In genomic region chr10:95290801-95291633, GRCh38 we compare ENCODE assay signal across 8 cellular contexts. TPM values are rescaled to one million over a fixed set of nuclear protein-coding genes. Genes with fewer than 3 reads are reported as not detected.
A peak's percentile ranks its signal among the peaks of the same experiment; 100 is the strongest.
DNase-seq lines count a peak whose midpoint lies in the region; ATAC-seq lines count a peak whose summit lies in the region.

A gene with protein sequence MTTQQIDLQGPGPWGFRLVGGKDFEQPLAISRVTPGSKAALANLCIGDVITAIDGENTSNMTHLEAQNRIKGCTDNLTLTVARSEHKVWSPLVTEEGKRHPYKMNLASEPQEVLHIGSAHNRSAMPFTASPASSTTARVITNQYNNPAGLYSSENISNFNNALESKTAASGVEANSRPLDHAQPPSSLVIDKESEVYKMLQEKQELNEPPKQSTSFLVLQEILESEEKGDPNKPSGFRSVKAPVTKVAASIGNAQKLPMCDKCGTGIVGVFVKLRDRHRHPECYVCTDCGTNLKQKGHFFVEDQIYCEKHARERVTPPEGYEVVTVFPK (minus strand): TSS chr10:95291003. CDS start chr10:95290915, 88 bp downstream.

- ATAC-seq in CD4-positive, CD25-positive, alpha-beta regulatory T cell (ENCODE audit: low read depth in 2 of 2): peak; percentile 57 to 58
- ATAC-seq in GM19035 (IDR thresholded peaks at IDR 0.05; ENCODE audit: unreplicated experiment) (peak; percentile 43), HG03108 (IDR thresholded peaks at IDR 0.05; ENCODE audit: unreplicated experiment) (peak; percentile 27), Right ventricle myocardium superior (ENCODE audit: poor library complexity) (peak; percentile 85)

- peaks cover 61% of the 10 kb centered on the region for H3K27me3 Mint-ChIP-seq in CD4-positive, CD25-positive, alpha-beta regulatory T cell

- peak within 1 kb of the TSS; percentile 98 for H2BK5ac ChIP-seq in trophoblast cell (ENCODE audit: low read depth, low read length, poor library complexity)

- H3K4me2 ChIP-seq in trophoblast cell (ENCODE audit: low read length): peak within 1 kb of the TSS; percentile 90

- H3K27ac Mint-ChIP-seq in CD4-positive, CD25-positive, alpha-beta regulatory T cell: peak within 1 kb of the TSS in 1 of 3 donors; percentile 48

- H3K23ac ChIP-seq in trophoblast cell (ENCODE audit: low read length): no peak within 1 kb of the TSS

- intact Hi-C loops in Right ventricle myocardium superior (cut with DNase I): loop anchor here (5.0 kb wide), 1 partner anchor 44 kb away; no protein-coding TSS in a partner anchor

- peaks cover 15% of the 10 kb centered on the region for H3K4me1 ChIP-seq in CD4-positive, CD25-positive, alpha-beta regulatory T cell (ENCODE audit: control insufficient read depth, insufficient read depth, low read length, poor library complexity, severe bottlenecking)
- H3K4me1 ChIP-seq in trophoblast cell (ENCODE audit: control insufficient read depth in 1 of 2, insufficient read depth in 2 of 2, low read length in 2 of 2): peaks cover 26 to 32% of the 10 kb centered on the region in 2 experiments

- peak within 1 kb of the TSS; percentile 95 for H3K9ac ChIP-seq in trophoblast cell (ENCODE audit: low read length)

- H3K79me1 ChIP-seq in trophoblast cell (ENCODE audit: low read length): peaks cover 33% of the 10 kb centered on the region

- peaks cover 18% of the 10 kb centered on the region for H3K79me2 ChIP-seq in trophoblast cell (ENCODE audit: control insufficient read depth, insufficient read depth, low read length, poor library complexity)

- H3K18ac ChIP-seq in trophoblast cell (ENCODE audit: low read length): peak within 1 kb of the TSS; percentile 100

- H3K4ac ChIP-seq in trophoblast cell (ENCODE audit: low read depth, low read length): peak within 1 kb of the TSS; percentile 100

- H3K14ac ChIP-seq in trophoblast cell (ENCODE audit: low read length): peak within 1 kb of the TSS; percentile 100

- H3K4me1 Mint-ChIP-seq in CD4-positive, CD25-positive, alpha-beta regulatory T cell: peaks cover 0 to 34% (median 6%) of the 10 kb centered on the region in 4 donors

- peak within 1 kb of the TSS; percentile 98 for H2AK5ac ChIP-seq in trophoblast cell (ENCODE audit: low read length)

- peak within 1 kb of the TSS; percentile 99 for H2AFZ ChIP-seq in trophoblast cell (ENCODE audit: insufficient read depth, low read length, poor library complexity)

- no peaks in the 10 kb centered on the region for H3K9me3 ChIP-seq in CD4-positive, CD25-positive, alpha-beta regulatory T cell (ENCODE audit: control insufficient read depth in 2 of 2, low read length in 2 of 2)
- peaks cover 3% of the 10 kb centered on the region for H3K9me3 ChIP-seq in trophoblast cell (ENCODE audit: insufficient read depth, low read depth, low read length)

- H2BK12ac ChIP-seq in trophoblast cell (ENCODE audit: low read length): peak within 1 kb of the TSS; percentile 97

- no CpG with 5 or more reads among the region's 82 CpGs for WGBS in trophoblast cell (ENCODE audit: extremely low coverage, insufficient coverage, insufficient read length)

- H3K36me3 Mint-ChIP-seq in CD4-positive, CD25-positive, alpha-beta regulatory T cell: no peaks in the 10 kb centered on the region

- no peak within 1 kb of the TSS for H3K4me3 ChIP-seq in CD4-positive, CD25-positive, alpha-beta regulatory T cell (ENCODE audit: low read depth, low read length)
- H3K4me3 ChIP-seq in trophoblast cell (ENCODE audit: low read depth, low read length): peak within 1 kb of the TSS; percentile 95

- peak within 1 kb of the TSS; percentile 97 for H4K12ac ChIP-seq in trophoblast cell (ENCODE audit: low read depth, low read length)

- peak within 1 kb of the TSS; percentile 98 for H4K91ac ChIP-seq in trophoblast cell (ENCODE audit: low read depth, low read length)

- peak within 1 kb of the TSS; percentile 6 to 82 (median 67) for H3K4me3 Mint-ChIP-seq in CD4-positive, CD25-positive, alpha-beta regulatory T cell

- DNase-seq in CD4-positive, CD25-positive, alpha-beta regulatory T cell: peak in 1 of 3 donors; percentile 53
- DNase-seq in NOMO-1 treated with DMSO at 0.1 percent for 48 hours (lab: John Stamatoyannopoulos, UW; ENCODE audit: unreplicated experiment): peak; percentile 63
- DNase-seq in activated gamma-delta T cell (lab: John Stamatoyannopoulos, UW): peak; percentile 35
- peak; percentile 89 for DNase-seq in Right ventricle myocardium superior
- peak; percentile 59 to 72 for DNase-seq in trophoblast cell
- DNase-seq in midbrain (lab: John Stamatoyannopoulos, UW): no peak

- H3K36me3 ChIP-seq in CD4-positive, CD25-positive, alpha-beta regulatory T cell (ENCODE audit: control insufficient read depth, insufficient read depth, low read length): no peaks in the 10 kb centered on the region
- H3K36me3 ChIP-seq in trophoblast cell (ENCODE audit: control insufficient read depth in 1 of 2, insufficient read depth in 2 of 2, low read length in 2 of 2): no peaks in the 10 kb centered on the region

- peaks cover 0 to 2% (median 0%) of the 10 kb centered on the region in 7 donors for H3K9me3 Mint-ChIP-seq in CD4-positive, CD25-positive, alpha-beta regulatory T cell

- H3K27ac ChIP-seq in CD4-positive, CD25-positive, alpha-beta regulatory T cell (ENCODE audit: insufficient read depth, low read length, poor library complexity, severe bottlenecking): no peak within 1 kb of the TSS
- H3K27ac ChIP-seq in trophoblast cell (ENCODE audit: low read depth, low read length): peak within 1 kb of the TSS; percentile 72

- H4K8ac ChIP-seq in trophoblast cell (ENCODE audit: low read depth, low read length): peak within 1 kb of the TSS; percentile 98

- H2BK120ac ChIP-seq in trophoblast cell (ENCODE audit: insufficient read depth, low read length, poor library complexity): peak within 1 kb of the TSS; percentile 100

- H3K27me3 ChIP-seq in CD4-positive, CD25-positive, alpha-beta regulatory T cell (ENCODE audit: control insufficient read depth, insufficient read depth, low read length): peaks cover 22% of the 10 kb centered on the region
- H3K27me3 ChIP-seq in trophoblast cell (ENCODE audit: insufficient read depth, low read length): no peaks in the 10 kb centered on the region

RNA-seq across cellular contexts. Expression of the gene that starts here (rescaled TPM):
- total RNA-seq in CD4-positive, CD25-positive, alpha-beta regulatory T cell: 7.3 TPM
- 1 to 10 TPM in 2 of 4 donors, under 1 TPM in 1, not detected in 1; 0.83 to 3.5 (median 1.8) TPM for polyA plus RNA-seq in CD4-positive, CD25-positive, alpha-beta regulatory T cell
- total RNA-seq in Right ventricle myocardium superior: 226 TPM
- polyA plus RNA-seq in trophoblast cell (2013): 338 and 355 TPM in 2 replicates

Comparison
In these comparisons a context has a peak if more than half of its experiments do, and no peak if none do; other contexts are left out.
1. RNA of the gene that starts here (total RNA-seq): 226 TPM in Right ventricle myocardium superior (single experiment); 7.3 TPM in CD4-positive, CD25-positive, alpha-beta regulatory T cell (single experiment); every median in the first group is over 10 times any median in the second.
2. ATAC-seq: peak in every context shown above with its lines; median percentile 85 in Right ventricle myocardium superior; 58 in CD4-positive, CD25-positive, alpha-beta regulatory T cell; 43 in GM19035; 27 in HG03108.